In genomic region chr22:37971475-37972434, GRCh38 we compare ENCODE assay signal across 3 cellular contexts.
TF ChIP-seq lines count a peak whose summit lies in the region.

No MANE protein-coding gene starts in this region.

TF ChIP-seq in SK-N-SH treated with all-trans-retinoic acid at 6 μM for 48 hours, 23 proteins besides CTCF, POLR2A, EP300 and RAD21:
- TF ChIP-seq PPARA (CRISPR knock-in tag; IDR thresholded peaks at IDR 0.05; ENCODE audit: borderline replicate concordance) (no peak), POU6F1 (CRISPR knock-in tag; IDR thresholded peaks at IDR 0.05; ENCODE audit: borderline replicate concordance, low read depth) (no peak), ZNF70 (CRISPR knock-in tag; IDR thresholded peaks at IDR 0.05) (peak; percentile 82)

TF ChIP-seq in SK-N-SH, 30 proteins besides CTCF, POLR2A, EP300 and RAD21:
- TF ChIP-seq ZBTB33 (IDR thresholded peaks at IDR 0.05; ENCODE audit: borderline replicate concordance, low read depth): no peak
- no peak for TF ChIP-seq FOXJ3 (CRISPR knock-in tag; IDR thresholded peaks at IDR 0.05)
- no peak for TF ChIP-seq TCF12 (IDR thresholded peaks at IDR 0.05)
- no peak for TF ChIP-seq NRF1 (IDR thresholded peaks at IDR 0.05; ENCODE audit: low read depth, low read length)
- TF ChIP-seq RCOR1 (IDR thresholded peaks at IDR 0.05; ENCODE audit: low read length): no peak
- TF ChIP-seq FOXM1 (IDR thresholded peaks at IDR 0.05; ENCODE audit: low read depth): no peak
- no peak for TF ChIP-seq ELF1 (IDR thresholded peaks at IDR 0.05)
- TF ChIP-seq NFIC (IDR thresholded peaks at IDR 0.05; ENCODE audit: borderline replicate concordance): no peak
- TF ChIP-seq FOSL2 (IDR thresholded peaks at IDR 0.05; ENCODE audit: borderline replicate concordance, low read depth): no peak
- TF ChIP-seq REST (IDR thresholded peaks at IDR 0.05; ENCODE audit: low read depth, low read length): no peak
- no peak for TF ChIP-seq JUND (IDR thresholded peaks at IDR 0.05)
- TF ChIP-seq SIN3A (IDR thresholded peaks at IDR 0.05; ENCODE audit: borderline replicate concordance, low read depth, low read length): no peak
- TF ChIP-seq GABPA (IDR thresholded peaks at IDR 0.05; ENCODE audit: low read depth): no peak
- no peak for TF ChIP-seq MXI1 (IDR thresholded peaks at IDR 0.05; ENCODE audit: low read depth, low read length)
- TF ChIP-seq GATA2 (CRISPR knock-in tag; IDR thresholded peaks at IDR 0.05): no peak
- no peak for TF ChIP-seq POLR2AphosphoS5 (IDR thresholded peaks at IDR 0.05; ENCODE audit: low read depth, low read length)

TF ChIP-seq in H1, 55 proteins besides CTCF, POLR2A, EP300 and RAD21:
- TF ChIP-seq PHF8 (conservative IDR thresholded peaks at IDR 0.05; ENCODE audit: low read depth, low read length): no peak
- no peak for TF ChIP-seq KDM4A (IDR thresholded peaks at IDR 0.05; ENCODE audit: low read depth, low read length, severe bottlenecking)
- TF ChIP-seq EGR1 (IDR thresholded peaks at IDR 0.05; ENCODE audit: borderline replicate concordance, low read depth, low read length): 0 out of 2 replicates have a peak, but pooled peaks have one; percentile 21
- TF ChIP-seq CTBP2 (IDR thresholded peaks at IDR 0.05; ENCODE audit: borderline replicate concordance, insufficient read depth, insufficient read length, low read length): no peak
- no peak for TF ChIP-seq TAF7 (optimal IDR thresholded peaks at IDR 0.05; ENCODE audit: borderline replicate concordance, low read depth, low read length)
- no peak for TF ChIP-seq TEAD4 (IDR thresholded peaks at IDR 0.05; ENCODE audit: low read depth, low read length)
- TF ChIP-seq SAP30 (IDR thresholded peaks at IDR 0.05; ENCODE audit: insufficient read depth, insufficient replicate concordance, low read length): no peak
- TF ChIP-seq CEBPB (IDR thresholded peaks at IDR 0.05; ENCODE audit: low read depth, low read length): no peak
- TF ChIP-seq CREB1 (IDR thresholded peaks at IDR 0.05): no peak
- TF ChIP-seq CHD2 (IDR thresholded peaks at IDR 0.05; ENCODE audit: low read length): no peak
- no peak for TF ChIP-seq MAX (IDR thresholded peaks at IDR 0.05)
- TF ChIP-seq SUZ12 (IDR thresholded peaks at IDR 0.05; ENCODE audit: low read length): no peak
- no peak for TF ChIP-seq HDAC6 (IDR thresholded peaks at IDR 0.05; ENCODE audit: low read depth, low read length)
- no peak for TF ChIP-seq ZNF274 (IDR thresholded peaks at IDR 0.05; ENCODE audit: borderline replicate concordance, extremely low read depth, low read length)
- peak; percentile 67; the same call in 1 of the 2 replicates for TF ChIP-seq TCF12 (IDR thresholded peaks at IDR 0.05; ENCODE audit: low read depth, low read length)
- TF ChIP-seq JUN (IDR thresholded peaks at IDR 0.05; ENCODE audit: low read depth, low read length): no peak
- TF ChIP-seq FOSL1 (IDR thresholded peaks at IDR 0.05; ENCODE audit: insufficient read depth, low read depth, low read length): no peak
- TF ChIP-seq NRF1 (IDR thresholded peaks at IDR 0.05; ENCODE audit: low read depth, low read length): no peak
- TF ChIP-seq ASH2L (IDR thresholded peaks at IDR 0.05; ENCODE audit: low read length): peak; percentile 98
- no peak for TF ChIP-seq RXRA (IDR thresholded peaks at IDR 0.05; ENCODE audit: insufficient read depth, low read depth, low read length)
- TF ChIP-seq TAF1 (IDR thresholded peaks at IDR 0.05; ENCODE audit: low read depth, low read length): no peak
- no peak for TF ChIP-seq RNF2 (IDR thresholded peaks at IDR 0.05; ENCODE audit: borderline replicate concordance, low read depth, low read length, missing control alignments, poor library complexity, severe bottlenecking)
- TF ChIP-seq ATF2 (IDR thresholded peaks at IDR 0.05; ENCODE audit: low read length): no peak
- no peak for TF ChIP-seq MAFK (IDR thresholded peaks at IDR 0.05; ENCODE audit: low read depth, low read length)
- TF ChIP-seq SP1 (IDR thresholded peaks at IDR 0.05; ENCODE audit: low read depth, low read length): peak; percentile 32; the same call in 1 of the 2 replicates
- TF ChIP-seq GTF2F1 (IDR thresholded peaks at IDR 0.05; ENCODE audit: borderline replicate concordance, low read depth, low read length): no peak
- TF ChIP-seq BACH1 (IDR thresholded peaks at IDR 0.05; ENCODE audit: low read length): no peak
- no peak for TF ChIP-seq USF2 (IDR thresholded peaks at IDR 0.05; ENCODE audit: low read length)
- TF ChIP-seq GABPA (IDR thresholded peaks at IDR 0.05; ENCODE audit: borderline replicate concordance, insufficient read depth, low read length): no peak
- peak; percentile 62; the same call in 1 of the 2 replicates for TF ChIP-seq RBBP5 (IDR thresholded peaks at IDR 0.05; ENCODE audit: borderline replicate concordance, low read depth, low read length)
- no peak for TF ChIP-seq RFX5 (IDR thresholded peaks at IDR 0.05; ENCODE audit: borderline replicate concordance, low read depth, low read length)
- no peak for TF ChIP-seq POU5F1 (IDR thresholded peaks at IDR 0.05; ENCODE audit: low read depth, low read length)
- no peak for TF ChIP-seq CBX8 (IDR thresholded peaks at IDR 0.05; ENCODE audit: borderline replicate concordance, low read depth, low read length)
- TF ChIP-seq SIRT6 (IDR thresholded peaks at IDR 0.05; ENCODE audit: low read length): no peak
- no peak for TF ChIP-seq CHD1 (IDR thresholded peaks at IDR 0.05; ENCODE audit: low read depth, low read length)
- no peak for TF ChIP-seq SRF (IDR thresholded peaks at IDR 0.05; ENCODE audit: low read depth, low read length)
- TF ChIP-seq ATF3 (IDR thresholded peaks at IDR 0.05; ENCODE audit: insufficient read depth, low read depth, low read length): no peak
- peak; percentile 75; the same call in 1 of the 2 replicates for TF ChIP-seq KDM1A (IDR thresholded peaks at IDR 0.05; ENCODE audit: borderline replicate concordance, low read length)
- TF ChIP-seq POLR2AphosphoS5 (IDR thresholded peaks at IDR 0.05; ENCODE audit: low read depth, low read length): no peak
- 0 out of 4 replicates have a peak, but pooled peaks of 1 of the 2 experiments have one; percentile 46 for TF ChIP-seq SIN3A (conservative IDR thresholded peaks at IDR 0.05 in 1 of 2, IDR thresholded peaks at IDR 0.05 in 1 of 2; ENCODE audit: low read depth in 1 of 2, low read length in 2 of 2)
- no peak for TF ChIP-seq BCL11A (IDR thresholded peaks at IDR 0.05; ENCODE audit: low read depth in 2 of 2, low read length in 2 of 2)
- no peak for TF ChIP-seq EZH2 (IDR thresholded peaks at IDR 0.05; ENCODE audit: low read depth, low read length, severe bottlenecking)
- TF ChIP-seq YY1 (IDR thresholded peaks at IDR 0.05; ENCODE audit: low read depth, low read length): no peak
- no peak for TF ChIP-seq NANOG (IDR thresholded peaks at IDR 0.05; ENCODE audit: insufficient read depth, low read depth, low read length, poor library complexity, severe bottlenecking)
